1 cellular context compared by ENCODE assay signal in the genomic region with DNA sequence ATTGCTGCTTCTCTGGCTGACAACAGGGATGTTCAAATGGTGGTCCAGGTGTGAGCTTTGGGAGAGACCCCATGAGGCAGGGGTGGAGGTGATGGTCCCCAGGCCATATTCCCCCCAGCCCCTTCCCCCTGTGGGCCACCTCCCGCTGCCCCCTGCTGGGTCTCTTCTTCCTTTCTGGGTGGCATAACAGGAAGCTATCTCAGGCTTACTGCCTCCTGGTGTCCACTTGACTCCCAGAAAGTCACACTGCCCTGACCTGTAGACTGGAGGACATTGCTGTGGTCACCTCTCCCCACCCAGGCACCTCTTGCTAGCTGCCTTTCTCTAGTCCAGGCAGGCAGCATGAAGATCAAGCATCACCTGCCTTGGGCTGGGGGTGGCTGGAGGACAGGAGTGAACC.
TF ChIP-seq lines count a peak whose summit lies in the region.

No MANE protein-coding gene starts in this region.

TF ChIP-seq in HepG2, 621 proteins besides CTCF, POLR2A, EP300 and RAD21:
- TF ChIP-seq RBM39 (IDR thresholded peaks at IDR 0.05; ENCODE audit: low read depth, low read length, poor library complexity, severe bottlenecking) (no peak), STAG1 (CRISPR knock-in tag; IDR thresholded peaks at IDR 0.05) (0 out of 2 replicates have a peak, but pooled peaks have one; percentile 7)
TF ChIP-seq in HepG2: peak in this region for 1.
